Comparison of ENCODE assay signal across 1 cellular context in the genomic region with DNA sequence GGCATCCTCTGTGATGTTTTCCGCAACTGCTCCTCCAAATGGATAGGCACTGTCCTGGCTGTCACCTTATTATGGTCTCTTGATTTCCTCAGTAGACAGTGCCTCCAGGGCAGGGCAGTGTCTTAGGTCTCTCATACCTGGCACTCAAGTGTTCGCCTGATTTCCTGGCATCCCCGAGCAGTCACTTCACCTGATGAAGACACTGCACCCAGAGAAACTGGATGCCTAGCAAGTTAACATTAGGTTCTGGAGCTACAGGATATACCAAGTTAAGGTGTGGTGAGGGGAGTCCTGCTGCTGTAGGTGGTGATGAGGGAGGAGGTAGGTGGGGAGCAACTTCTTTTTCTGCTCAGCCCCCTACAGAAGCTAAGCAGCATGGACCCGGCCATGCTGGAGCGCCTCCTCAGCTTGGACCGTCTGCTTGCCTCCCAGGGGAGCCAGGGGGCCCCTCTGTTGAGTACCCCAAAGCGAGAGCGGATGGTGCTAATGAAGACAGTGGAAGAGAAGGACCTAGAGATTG.
TF ChIP-seq lines count a peak whose summit lies in the region.

No MANE protein-coding gene starts in this region.

TF ChIP-seq in HCT116, 20 proteins besides CTCF, POLR2A, EP300 and RAD21:
- no peak for TF ChIP-seq TCF7L2 (IDR thresholded peaks at IDR 0.05; ENCODE audit: borderline replicate concordance, extremely low read depth, insufficient read depth, insufficient read length)
- no peak for TF ChIP-seq CBX3 (IDR thresholded peaks at IDR 0.05; ENCODE audit: low read depth)
- no peak for TF ChIP-seq POLR2AphosphoS5 (IDR thresholded peaks at IDR 0.05; ENCODE audit: low read depth, low read length)
- TF ChIP-seq, protein P1, sequence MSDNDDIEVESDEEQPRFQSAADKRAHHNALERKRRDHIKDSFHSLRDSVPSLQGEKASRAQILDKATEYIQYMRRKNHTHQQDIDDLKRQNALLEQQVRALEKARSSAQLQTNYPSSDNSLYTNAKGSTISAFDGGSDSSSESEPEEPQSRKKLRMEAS (IDR thresholded peaks at IDR 0.05), result no peak
- no peak for TF ChIP-seq ZFX (IDR thresholded peaks at IDR 0.05)
